In genomic region chr5:119031905-119032304, GRCh38 we compare ENCODE assay signal across 8 cellular contexts. TPM values are rescaled to one million over a fixed set of nuclear protein-coding genes. Genes with fewer than 3 reads are reported as not detected.
DNase-seq lines count a peak whose midpoint lies in the region; ATAC-seq, FAIRE-seq and TF ChIP-seq lines count a peak whose summit lies in the region.

No MANE protein-coding gene starts in this region.

- TF ChIP-seq CTCF in stomach (IDR thresholded peaks at IDR 0.05), result no peak

- H3K27ac ChIP-seq in stomach, result no peak overlapping the region

- DNase-seq in Daoy (ENCODE audit: low read depth) (peak; percentile 71), NCI-H1105 treated with DMSO at 0.1 percent for 48 hours (lab: John Stamatoyannopoulos, UW) (no peak), frontal cortex (ENCODE audit: low spot score in 2 of 2) (no peak), D341Med (ENCODE audit: low spot score) (no peak), stomach (no peak)

- no peak overlapping the region for H3K4me3 ChIP-seq in stomach

- peaks cover 27% of the 10 kb centered on the region for H3K4me1 Mint-ChIP-seq in dendritic cell treated with granulocyte-macrophage colony-stimulating factor and Interleukin-4, amounts not matched to agents 40 ng/mL and 50 ng/mL, for 4 days (ENCODE audit: low read depth)

- ATAC-seq in GM19463 (IDR thresholded peaks at IDR 0.05; ENCODE audit: unreplicated experiment) (peak; percentile 66), HG03442 (IDR thresholded peaks at IDR 0.05; ENCODE audit: unreplicated experiment) (peak; percentile 65)

- no peaks in the 10 kb centered on the region for H3K27me3 ChIP-seq in stomach

- FAIRE-seq in frontal cortex (lab: Jason Lieb, UNC), result no peak

- no peak overlapping the region for H3K4me3 Mint-ChIP-seq in dendritic cell treated with granulocyte-macrophage colony-stimulating factor and Interleukin-4, amounts not matched to agents 40 ng/mL and 50 ng/mL, for 4 days

- peak overlapping the region; percentile 18 for H3K27ac Mint-ChIP-seq in dendritic cell treated with granulocyte-macrophage colony-stimulating factor and Interleukin-4, amounts not matched to agents 40 ng/mL and 50 ng/mL, for 4 days

- intact Hi-C loops in dendritic cell treated with granulocyte-macrophage colony-stimulating factor and Interleukin-4, amounts not matched to agents 40 ng/mL and 50 ng/mL, for 4 days (cut with micrococcal nuclease), result no loop called here
- intact Hi-C loops in stomach (cut with DNase I; ENCODE audit: low total_unique reads), result no loop called here

- 72 to 90% (median 78%) methylated on average over 4 of the region's 4 CpGs for WGBS in stomach, 5 donors

- no peak for TF ChIP-seq EP300 in stomach (IDR thresholded peaks at IDR 0.05)

- H3K4me1 ChIP-seq in stomach, result peaks cover 0 to 11% (median 1%) of the 10 kb centered on the region in 4 donors

- H3K36me3 Mint-ChIP-seq in dendritic cell treated with granulocyte-macrophage colony-stimulating factor and Interleukin-4, amounts not matched to agents 40 ng/mL and 50 ng/mL, for 4 days (ENCODE audit: low read depth), result no peaks in the 10 kb centered on the region

- no peaks in the 10 kb centered on the region for H3K9me3 ChIP-seq in stomach

- TF ChIP-seq POLR2A in stomach (IDR thresholded peaks at IDR 0.05), result no peak

- no peaks in the 10 kb centered on the region for H3K27me3 Mint-ChIP-seq in dendritic cell treated with granulocyte-macrophage colony-stimulating factor and Interleukin-4, amounts not matched to agents 40 ng/mL and 50 ng/mL, for 4 days

- no peaks in the 10 kb centered on the region for H3K36me3 ChIP-seq in stomach

- H3K9me3 Mint-ChIP-seq in dendritic cell treated with granulocyte-macrophage colony-stimulating factor and Interleukin-4, amounts not matched to agents 40 ng/mL and 50 ng/mL, for 4 days, result no peaks in the 10 kb centered on the region

RNA-seq across cellular contexts. Expression of gene DMXL1, which starts 39.0 kb away (rescaled TPM):
- total RNA-seq in Daoy (2014; rRNA removed; shearing (Covaris generic)), result 23.6 and 29.0 TPM in 2 replicates
- total RNA-seq in frontal cortex, result 104 TPM
- 100 to 1,000 TPM in 3 of 5 donors, 10 to 100 TPM in 2; 79.8 to 164 (median 120) TPM for total RNA-seq in stomach
- 10 to 100 TPM in 2 of 3 donors, 1 to 10 TPM in 1; 6.0 to 13.7 (median 12.3) TPM for polyA plus RNA-seq in stomach

RNA-seq across cellular contexts. Expression of gene DTWD2, which starts 43.6 kb away (rescaled TPM):
- 10.7 and 12.0 TPM in 2 replicates for total RNA-seq in Daoy (2014; rRNA removed; shearing (Covaris generic))
- total RNA-seq in frontal cortex (11.8 TPM), stomach (10 to 100 TPM in 3 of 5 donors, 1 to 10 TPM in 2; 4.7 to 62.6 (median 18.0) TPM)
- 1 to 10 TPM in 2 of 3 donors, under 1 TPM in 1; 0.65 to 1.7 (median 1.7) TPM for polyA plus RNA-seq in stomach
